30 cellular contexts compared by ENCODE assay signal in the genomic region with DNA sequence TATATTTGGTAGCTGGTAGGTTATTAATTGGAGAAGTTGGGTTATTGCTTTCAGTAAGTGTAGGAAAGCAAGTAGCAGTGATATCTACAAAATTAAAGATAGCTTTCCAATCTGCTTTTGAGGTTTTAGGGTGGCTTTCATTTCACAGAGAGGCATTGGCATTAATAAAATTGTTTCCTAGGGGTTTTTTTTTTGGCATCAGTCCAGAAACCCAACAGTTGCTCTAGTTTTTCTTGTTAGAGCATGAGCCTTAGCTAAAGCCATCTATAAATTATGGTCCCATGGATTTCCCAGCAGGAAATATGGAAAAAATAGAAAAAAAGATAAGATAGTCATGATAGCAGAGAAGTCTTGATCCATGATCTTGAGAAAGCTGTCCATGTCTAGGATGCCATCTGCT.
"Had no signal": no experiment of that assay in that cellular context is flagged by ENCODE, and none has a peak within 500 bp of the region (broad histone marks: within the 10 kb centered on the region; RNA-seq: fewer than 3 reads in every experiment).

No MANE protein-coding gene starts in this region.

- H3K27me3 ChIP-seq: neural progenitor cell, ovary, right lobe of liver, sigmoid colon, suprapubic skin, testis, tibial artery, transverse colon, upper lobe of right lung, uterus had no signal

- H3K9ac ChIP-seq: neural progenitor cell, parathyroid adenoma had no signal

- H3K36me3 Mint-ChIP-seq: neural progenitor cell, type B pancreatic cell had no signal

- DNase-seq: naive thymus-derived CD8-positive, alpha-beta T cell; nephron progenitor cell; occipital lobe; ovary; posterior cingulate gyrus; psoas muscle; right cardiac atrium; right lobe of liver; sigmoid colon; small intestine; stimulated activated CD4-positive, alpha-beta T cell treated with anti-CD3 and anti-CD28 coated beads, Interleukin-15, amount 100 ng/mL, for 24 hours; stimulated activated CD4-positive, alpha-beta T cell treated with anti-CD3 and anti-CD28 coated beads, Interleukin-4, amount 100 ng/mL, for 1 hour; stimulated activated CD4-positive, alpha-beta T cell treated with anti-CD3 and anti-CD28 coated beads, Interleukin-4, amount 100 ng/mL, for 4 hours; stimulated activated CD8-positive, alpha-beta memory T cell treated with anti-CD3 and anti-CD28 coated beads, Interleukin-4, amount 100 ng/mL, for 48 hours; stimulated activated naive CD4-positive, alpha-beta T cell; stimulated activated naive CD8-positive, alpha-beta T cell treated with anti-CD3 and anti-CD28 coated beads, Interleukin-15, amount 100 ng/mL, for 72 hours; stimulated activated naive CD8-positive, alpha-beta T cell treated with anti-CD3 and anti-CD28 coated beads, Interleukin-15, Interleukin-2, amounts not matched to agents 100 U/mL and 50 U/mL, for 24 hours; substantia nigra; testis; tibial artery; transverse colon; upper lobe of right lung; uterus had no signal

- H3K4me3 ChIP-seq: neural progenitor cell, ovary, psoas muscle, right lobe of liver, sigmoid colon, suprapubic skin, testis, tibial artery, transverse colon, upper lobe of right lung, uterus had no signal

- H3K27ac Mint-ChIP-seq: naive thymus-derived CD8-positive, alpha-beta T cell; natural killer cell treated with Interleukin-12 subunit alpha and Interleukin-12 subunit beta and Interleukin-15 and Interleukin-18, amount 100 ng/mL, for 72 hours; nephron progenitor cell; neural progenitor cell; progenitor cell of endocrine pancreas; stimulated activated memory B cell treated with anti-CD40 and anti-IgM and Interleukin-4, amounts not matched to agents 10 μg/mL and 1 μg/mL and 100 μg/mL, for 72 hours; stimulated activated naive CD8-positive, alpha-beta T cell treated with anti-CD3 and anti-CD28 coated beads, Interleukin-15, amount 100 ng/mL, for 72 hours; type B pancreatic cell had no signal

- ATAC-seq: naive thymus-derived CD8-positive, alpha-beta T cell; natural killer cell treated with Interleukin-12 subunit alpha and Interleukin-12 subunit beta and Interleukin-15 and Interleukin-18, amount 100 ng/mL, for 72 hours; psoas muscle; right cardiac atrium; right lobe of liver; stimulated activated memory B cell treated with anti-CD40 and anti-IgM and Interleukin-4, amounts not matched to agents 10 μg/mL and 1 μg/mL and 100 μg/mL, for 72 hours; stimulated activated naive CD8-positive, alpha-beta T cell treated with anti-CD3 and anti-CD28 coated beads, Interleukin-15, amount 100 ng/mL, for 72 hours; stimulated activated naive CD8-positive, alpha-beta T cell treated with anti-CD3 and anti-CD28 coated beads, Interleukin-15, Interleukin-2, amounts not matched to agents 100 U/mL and 50 U/mL, for 24 hours; upper lobe of right lung had no signal

- H3K4me3 Mint-ChIP-seq: naive thymus-derived CD8-positive, alpha-beta T cell; natural killer cell treated with Interleukin-12 subunit alpha and Interleukin-12 subunit beta and Interleukin-15 and Interleukin-18, amount 100 ng/mL, for 72 hours; nephron progenitor cell; neural progenitor cell; stimulated activated memory B cell treated with anti-CD40 and anti-IgM and Interleukin-4, amounts not matched to agents 10 μg/mL and 1 μg/mL and 100 μg/mL, for 72 hours; stimulated activated naive CD8-positive, alpha-beta T cell treated with anti-CD3 and anti-CD28 coated beads, Interleukin-15, amount 100 ng/mL, for 72 hours; type B pancreatic cell had no signal

- H3K9me3 Mint-ChIP-seq: type B pancreatic cell had no signal

- H3K4me1 ChIP-seq: parathyroid adenoma, testis had no signal

- H3K9me3 ChIP-seq: ovary, right lobe of liver, testis had no signal

- H3K27ac ChIP-seq: neural progenitor cell, ovary, parathyroid adenoma, psoas muscle, right lobe of liver, sigmoid colon, suprapubic skin, testis, tibial artery, transverse colon, upper lobe of right lung, uterus had no signal

- H3K36me3 ChIP-seq: neural progenitor cell, ovary, right lobe of liver, sigmoid colon, suprapubic skin, tibial artery, transverse colon, upper lobe of right lung, uterus had no signal

- H3K27me3 Mint-ChIP-seq: naive thymus-derived CD8-positive, alpha-beta T cell; progenitor cell of endocrine pancreas; stimulated activated memory B cell treated with anti-CD40 and anti-IgM and Interleukin-4, amounts not matched to agents 10 μg/mL and 1 μg/mL and 100 μg/mL, for 72 hours; stimulated activated naive CD8-positive, alpha-beta T cell treated with anti-CD3 and anti-CD28 coated beads, Interleukin-15, amount 100 ng/mL, for 72 hours; type B pancreatic cell had no signal
